In the genomic region with DNA sequence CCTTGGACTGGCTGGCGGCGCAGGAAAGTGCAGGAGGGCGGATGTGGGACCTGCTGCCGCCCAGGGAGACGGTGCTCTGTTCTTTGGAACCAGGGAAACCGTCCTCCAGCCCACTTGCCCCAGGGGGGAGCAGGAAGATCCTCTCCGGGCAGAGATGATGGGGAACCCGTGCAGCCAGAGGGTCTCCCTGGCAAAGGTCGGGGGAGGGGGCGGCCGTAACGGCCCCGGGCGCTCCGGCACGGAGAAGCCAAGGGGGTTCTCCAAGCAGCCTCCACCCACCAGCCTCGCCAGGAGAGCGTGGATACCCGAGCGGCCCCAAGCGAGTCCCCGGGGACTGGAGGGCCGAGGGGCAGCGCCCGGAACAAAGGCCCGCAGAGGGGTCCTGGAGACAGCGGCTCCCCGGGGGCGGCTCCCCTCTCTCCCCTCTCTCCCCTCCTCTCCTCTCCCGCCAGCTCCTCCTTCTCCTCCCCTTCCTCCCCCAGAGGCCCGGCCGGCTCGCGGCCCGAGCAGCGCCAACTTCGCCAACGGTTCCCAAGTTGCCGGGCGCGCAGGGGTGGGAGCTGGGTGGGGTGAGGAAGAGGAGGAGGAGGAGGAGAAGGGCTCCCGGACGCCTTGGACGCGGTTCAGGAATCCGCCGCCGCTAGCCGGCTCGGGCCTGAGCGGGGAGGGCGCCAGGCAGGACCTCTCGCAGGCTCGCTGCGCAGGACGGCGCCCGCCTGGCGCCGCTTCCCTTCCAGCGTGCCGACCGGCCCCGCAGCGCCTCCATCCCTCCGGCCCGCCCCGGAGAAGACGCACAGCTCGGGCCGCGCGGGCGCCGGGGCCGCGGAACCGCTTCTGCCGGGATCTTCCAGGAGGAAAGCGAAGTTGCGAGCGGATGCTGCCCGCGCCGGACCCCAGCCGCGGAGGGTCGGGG, we compare ENCODE assay signal across 1 cellular context.
A peak's percentile ranks its signal among the peaks of the same experiment; 100 is the strongest.
TF ChIP-seq lines count a peak whose summit lies in the region.

A gene with protein sequence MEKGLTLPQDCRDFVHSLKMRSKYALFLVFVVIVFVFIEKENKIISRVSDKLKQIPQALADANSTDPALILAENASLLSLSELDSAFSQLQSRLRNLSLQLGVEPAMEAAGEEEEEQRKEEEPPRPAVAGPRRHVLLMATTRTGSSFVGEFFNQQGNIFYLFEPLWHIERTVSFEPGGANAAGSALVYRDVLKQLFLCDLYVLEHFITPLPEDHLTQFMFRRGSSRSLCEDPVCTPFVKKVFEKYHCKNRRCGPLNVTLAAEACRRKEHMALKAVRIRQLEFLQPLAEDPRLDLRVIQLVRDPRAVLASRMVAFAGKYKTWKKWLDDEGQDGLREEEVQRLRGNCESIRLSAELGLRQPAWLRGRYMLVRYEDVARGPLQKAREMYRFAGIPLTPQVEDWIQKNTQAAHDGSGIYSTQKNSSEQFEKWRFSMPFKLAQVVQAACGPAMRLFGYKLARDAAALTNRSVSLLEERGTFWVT (plus strand): TSS at position 640 of the 913 bp plus-strand sequence. CDS start 41,448 bp downstream, outside the sequence.

TF ChIP-seq in HEK293, 187 proteins besides CTCF, POLR2A, EP300 and RAD21 (continued from another document):
- TF ChIP-seq EGR2 (tag by site-specific recombination; IDR thresholded peaks at IDR 0.05; ENCODE audit: low read depth): peak; percentile 81
- TF ChIP-seq ZNF433 (tag by site-specific recombination; IDR thresholded peaks at IDR 0.05; ENCODE audit: low read depth): no peak
- TF ChIP-seq ZNF623 (tag by site-specific recombination; IDR thresholded peaks at IDR 0.05): no peak
- no peak for TF ChIP-seq ZNF768 (tag by site-specific recombination; IDR thresholded peaks at IDR 0.05)
- peak; percentile 30; the same call in 1 of the 2 replicates for TF ChIP-seq SP7 (tag by site-specific recombination; IDR thresholded peaks at IDR 0.05)
- TF ChIP-seq ZNF174 (tag by site-specific recombination; IDR thresholded peaks at IDR 0.05): no peak
- TF ChIP-seq ZFP37 (tag by site-specific recombination; IDR thresholded peaks at IDR 0.05): 0 out of 2 replicates have a peak, but pooled peaks have one; percentile 27
- TF ChIP-seq RBAK (tag by site-specific recombination; IDR thresholded peaks at IDR 0.05): no peak
- TF ChIP-seq, protein P1, sequence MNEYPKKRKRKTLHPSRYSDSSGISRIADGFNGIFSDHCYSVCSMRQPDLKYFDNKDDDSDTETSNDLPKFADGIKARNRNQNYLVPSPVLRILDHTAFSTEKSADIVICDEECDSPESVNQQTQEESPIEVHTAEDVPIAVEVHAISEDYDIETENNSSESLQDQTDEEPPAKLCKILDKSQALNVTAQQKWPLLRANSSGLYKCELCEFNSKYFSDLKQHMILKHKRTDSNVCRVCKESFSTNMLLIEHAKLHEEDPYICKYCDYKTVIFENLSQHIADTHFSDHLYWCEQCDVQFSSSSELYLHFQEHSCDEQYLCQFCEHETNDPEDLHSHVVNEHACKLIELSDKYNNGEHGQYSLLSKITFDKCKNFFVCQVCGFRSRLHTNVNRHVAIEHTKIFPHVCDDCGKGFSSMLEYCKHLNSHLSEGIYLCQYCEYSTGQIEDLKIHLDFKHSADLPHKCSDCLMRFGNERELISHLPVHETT (tag by site-specific recombination; IDR thresholded peaks at IDR 0.05): no peak
- TF ChIP-seq ZNF747 (tag by site-specific recombination; IDR thresholded peaks at IDR 0.05): no peak
- TF ChIP-seq BCL11B (tag by site-specific recombination; IDR thresholded peaks at IDR 0.05; ENCODE audit: low read depth): no peak
- no peak for TF ChIP-seq ZNF510 (tag by site-specific recombination; IDR thresholded peaks at IDR 0.05; ENCODE audit: insufficient replicate concordance)
- no peak for TF ChIP-seq ZNF266 (tag by site-specific recombination; IDR thresholded peaks at IDR 0.05; ENCODE audit: low read depth)
- peak; percentile 87 for TF ChIP-seq ZNF600 (tag by site-specific recombination; IDR thresholded peaks at IDR 0.05)
- 0 out of 2 replicates have a peak, but pooled peaks have one; percentile 29 for TF ChIP-seq ZNF843 (tag by site-specific recombination; IDR thresholded peaks at IDR 0.05)
- TF ChIP-seq, protein P2, sequence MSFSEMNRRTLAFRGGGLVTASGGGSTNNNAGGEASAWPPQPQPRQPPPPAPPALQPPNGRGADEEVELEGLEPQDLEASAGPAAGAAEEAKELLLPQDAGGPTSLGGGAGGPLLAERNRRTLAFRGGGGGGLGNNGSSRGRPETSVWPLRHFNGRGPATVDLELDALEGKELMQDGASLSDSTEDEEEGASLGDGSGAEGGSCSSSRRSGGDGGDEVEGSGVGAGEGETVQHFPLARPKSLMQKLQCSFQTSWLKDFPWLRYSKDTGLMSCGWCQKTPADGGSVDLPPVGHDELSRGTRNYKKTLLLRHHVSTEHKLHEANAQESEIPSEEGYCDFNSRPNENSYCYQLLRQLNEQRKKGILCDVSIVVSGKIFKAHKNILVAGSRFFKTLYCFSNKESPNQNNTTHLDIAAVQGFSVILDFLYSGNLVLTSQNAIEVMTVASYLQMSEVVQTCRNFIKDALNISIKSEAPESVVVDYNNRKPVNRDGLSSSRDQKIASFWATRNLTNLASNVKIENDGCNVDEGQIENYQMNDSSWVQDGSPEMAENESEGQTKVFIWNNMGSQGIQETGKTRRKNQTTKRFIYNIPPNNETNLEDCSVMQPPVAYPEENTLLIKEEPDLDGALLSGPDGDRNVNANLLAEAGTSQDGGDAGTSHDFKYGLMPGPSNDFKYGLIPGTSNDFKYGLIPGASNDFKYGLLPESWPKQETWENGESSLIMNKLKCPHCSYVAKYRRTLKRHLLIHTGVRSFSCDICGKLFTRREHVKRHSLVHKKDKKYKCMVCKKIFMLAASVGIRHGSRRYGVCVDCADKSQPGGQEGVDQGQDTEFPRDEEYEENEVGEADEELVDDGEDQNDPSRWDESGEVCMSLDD (tag by site-specific recombination; IDR thresholded peaks at IDR 0.05): peak; percentile 20; the same call in 1 of the 2 replicates
- no peak for TF ChIP-seq FEZF1 (tag by site-specific recombination; IDR thresholded peaks at IDR 0.05)
- TF ChIP-seq, protein P3, sequence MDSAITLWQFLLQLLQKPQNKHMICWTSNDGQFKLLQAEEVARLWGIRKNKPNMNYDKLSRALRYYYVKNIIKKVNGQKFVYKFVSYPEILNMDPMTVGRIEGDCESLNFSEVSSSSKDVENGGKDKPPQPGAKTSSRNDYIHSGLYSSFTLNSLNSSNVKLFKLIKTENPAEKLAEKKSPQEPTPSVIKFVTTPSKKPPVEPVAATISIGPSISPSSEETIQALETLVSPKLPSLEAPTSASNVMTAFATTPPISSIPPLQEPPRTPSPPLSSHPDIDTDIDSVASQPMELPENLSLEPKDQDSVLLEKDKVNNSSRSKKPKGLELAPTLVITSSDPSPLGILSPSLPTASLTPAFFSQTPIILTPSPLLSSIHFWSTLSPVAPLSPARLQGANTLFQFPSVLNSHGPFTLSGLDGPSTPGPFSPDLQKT (IDR thresholded peaks at IDR 0.05; ENCODE audit: borderline replicate concordance, low read depth, low read length): no peak
- TF ChIP-seq GLIS1 (tag by site-specific recombination; IDR thresholded peaks at IDR 0.05): peak; percentile 64
- TF ChIP-seq ZNF10 (tag by site-specific recombination; IDR thresholded peaks at IDR 0.05): no peak
- TF ChIP-seq, protein P4, sequence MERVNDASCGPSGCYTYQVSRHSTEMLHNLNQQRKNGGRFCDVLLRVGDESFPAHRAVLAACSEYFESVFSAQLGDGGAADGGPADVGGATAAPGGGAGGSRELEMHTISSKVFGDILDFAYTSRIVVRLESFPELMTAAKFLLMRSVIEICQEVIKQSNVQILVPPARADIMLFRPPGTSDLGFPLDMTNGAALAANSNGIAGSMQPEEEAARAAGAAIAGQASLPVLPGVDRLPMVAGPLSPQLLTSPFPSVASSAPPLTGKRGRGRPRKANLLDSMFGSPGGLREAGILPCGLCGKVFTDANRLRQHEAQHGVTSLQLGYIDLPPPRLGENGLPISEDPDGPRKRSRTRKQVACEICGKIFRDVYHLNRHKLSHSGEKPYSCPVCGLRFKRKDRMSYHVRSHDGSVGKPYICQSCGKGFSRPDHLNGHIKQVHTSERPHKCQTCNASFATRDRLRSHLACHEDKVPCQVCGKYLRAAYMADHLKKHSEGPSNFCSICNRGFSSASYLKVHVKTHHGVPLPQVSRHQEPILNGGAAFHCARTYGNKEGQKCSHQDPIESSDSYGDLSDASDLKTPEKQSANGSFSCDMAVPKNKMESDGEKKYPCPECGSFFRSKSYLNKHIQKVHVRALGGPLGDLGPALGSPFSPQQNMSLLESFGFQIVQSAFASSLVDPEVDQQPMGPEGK (tag by site-specific recombination; IDR thresholded peaks at IDR 0.05): peak; percentile 87
- TF ChIP-seq MZF1 (tag by site-specific recombination; IDR thresholded peaks at IDR 0.05; ENCODE audit: borderline replicate concordance): no peak
- TF ChIP-seq ZNF654 (tag by site-specific recombination; IDR thresholded peaks at IDR 0.05; ENCODE audit: low read depth): no peak
- 0 out of 2 replicates have a peak, but pooled peaks have one; percentile 8 for TF ChIP-seq ZNF629 (tag by site-specific recombination; IDR thresholded peaks at IDR 0.05)
- peak; percentile 79 for TF ChIP-seq ZFHX2 (tag by site-specific recombination; conservative IDR thresholded peaks at IDR 0.05)
- TF ChIP-seq SP2 (tag by site-specific recombination; IDR thresholded peaks at IDR 0.05): 0 out of 2 replicates have a peak, but pooled peaks have one; percentile 21
- TF ChIP-seq ZNF677 (tag by site-specific recombination; IDR thresholded peaks at IDR 0.05): 0 out of 2 replicates have a peak, but pooled peaks have one; percentile 12
- peak; percentile 34; the same call in 1 of the 2 replicates for TF ChIP-seq ZNF76 (tag by site-specific recombination; IDR thresholded peaks at IDR 0.05; ENCODE audit: borderline replicate concordance, low read depth)
- TF ChIP-seq, protein P5, sequence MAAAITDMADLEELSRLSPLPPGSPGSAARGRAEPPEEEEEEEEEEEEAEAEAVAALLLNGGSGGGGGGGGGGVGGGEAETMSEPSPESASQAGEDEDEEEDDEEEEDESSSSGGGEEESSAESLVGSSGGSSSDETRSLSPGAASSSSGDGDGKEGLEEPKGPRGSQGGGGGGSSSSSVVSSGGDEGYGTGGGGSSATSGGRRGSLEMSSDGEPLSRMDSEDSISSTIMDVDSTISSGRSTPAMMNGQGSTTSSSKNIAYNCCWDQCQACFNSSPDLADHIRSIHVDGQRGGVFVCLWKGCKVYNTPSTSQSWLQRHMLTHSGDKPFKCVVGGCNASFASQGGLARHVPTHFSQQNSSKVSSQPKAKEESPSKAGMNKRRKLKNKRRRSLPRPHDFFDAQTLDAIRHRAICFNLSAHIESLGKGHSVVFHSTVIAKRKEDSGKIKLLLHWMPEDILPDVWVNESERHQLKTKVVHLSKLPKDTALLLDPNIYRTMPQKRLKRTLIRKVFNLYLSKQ (tag by site-specific recombination; IDR thresholded peaks at IDR 0.05; ENCODE audit: borderline replicate concordance): no peak
- TF ChIP-seq, protein P6, sequence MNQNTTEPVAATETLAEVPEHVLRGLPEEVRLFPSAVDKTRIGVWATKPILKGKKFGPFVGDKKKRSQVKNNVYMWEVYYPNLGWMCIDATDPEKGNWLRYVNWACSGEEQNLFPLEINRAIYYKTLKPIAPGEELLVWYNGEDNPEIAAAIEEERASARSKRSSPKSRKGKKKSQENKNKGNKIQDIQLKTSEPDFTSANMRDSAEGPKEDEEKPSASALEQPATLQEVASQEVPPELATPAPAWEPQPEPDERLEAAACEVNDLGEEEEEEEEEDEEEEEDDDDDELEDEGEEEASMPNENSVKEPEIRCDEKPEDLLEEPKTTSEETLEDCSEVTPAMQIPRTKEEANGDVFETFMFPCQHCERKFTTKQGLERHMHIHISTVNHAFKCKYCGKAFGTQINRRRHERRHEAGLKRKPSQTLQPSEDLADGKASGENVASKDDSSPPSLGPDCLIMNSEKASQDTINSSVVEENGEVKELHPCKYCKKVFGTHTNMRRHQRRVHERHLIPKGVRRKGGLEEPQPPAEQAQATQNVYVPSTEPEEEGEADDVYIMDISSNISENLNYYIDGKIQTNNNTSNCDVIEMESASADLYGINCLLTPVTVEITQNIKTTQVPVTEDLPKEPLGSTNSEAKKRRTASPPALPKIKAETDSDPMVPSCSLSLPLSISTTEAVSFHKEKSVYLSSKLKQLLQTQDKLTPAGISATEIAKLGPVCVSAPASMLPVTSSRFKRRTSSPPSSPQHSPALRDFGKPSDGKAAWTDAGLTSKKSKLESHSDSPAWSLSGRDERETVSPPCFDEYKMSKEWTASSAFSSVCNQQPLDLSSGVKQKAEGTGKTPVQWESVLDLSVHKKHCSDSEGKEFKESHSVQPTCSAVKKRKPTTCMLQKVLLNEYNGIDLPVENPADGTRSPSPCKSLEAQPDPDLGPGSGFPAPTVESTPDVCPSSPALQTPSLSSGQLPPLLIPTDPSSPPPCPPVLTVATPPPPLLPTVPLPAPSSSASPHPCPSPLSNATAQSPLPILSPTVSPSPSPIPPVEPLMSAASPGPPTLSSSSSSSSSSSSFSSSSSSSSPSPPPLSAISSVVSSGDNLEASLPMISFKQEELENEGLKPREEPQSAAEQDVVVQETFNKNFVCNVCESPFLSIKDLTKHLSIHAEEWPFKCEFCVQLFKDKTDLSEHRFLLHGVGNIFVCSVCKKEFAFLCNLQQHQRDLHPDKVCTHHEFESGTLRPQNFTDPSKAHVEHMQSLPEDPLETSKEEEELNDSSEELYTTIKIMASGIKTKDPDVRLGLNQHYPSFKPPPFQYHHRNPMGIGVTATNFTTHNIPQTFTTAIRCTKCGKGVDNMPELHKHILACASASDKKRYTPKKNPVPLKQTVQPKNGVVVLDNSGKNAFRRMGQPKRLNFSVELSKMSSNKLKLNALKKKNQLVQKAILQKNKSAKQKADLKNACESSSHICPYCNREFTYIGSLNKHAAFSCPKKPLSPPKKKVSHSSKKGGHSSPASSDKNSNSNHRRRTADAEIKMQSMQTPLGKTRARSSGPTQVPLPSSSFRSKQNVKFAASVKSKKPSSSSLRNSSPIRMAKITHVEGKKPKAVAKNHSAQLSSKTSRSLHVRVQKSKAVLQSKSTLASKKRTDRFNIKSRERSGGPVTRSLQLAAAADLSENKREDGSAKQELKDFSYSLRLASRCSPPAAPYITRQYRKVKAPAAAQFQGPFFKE (tag by site-specific recombination; IDR thresholded peaks at IDR 0.05; ENCODE audit: borderline replicate concordance): no peak
TF ChIP-seq in HEK293: peak in this region for 43.
